In the genomic region with DNA sequence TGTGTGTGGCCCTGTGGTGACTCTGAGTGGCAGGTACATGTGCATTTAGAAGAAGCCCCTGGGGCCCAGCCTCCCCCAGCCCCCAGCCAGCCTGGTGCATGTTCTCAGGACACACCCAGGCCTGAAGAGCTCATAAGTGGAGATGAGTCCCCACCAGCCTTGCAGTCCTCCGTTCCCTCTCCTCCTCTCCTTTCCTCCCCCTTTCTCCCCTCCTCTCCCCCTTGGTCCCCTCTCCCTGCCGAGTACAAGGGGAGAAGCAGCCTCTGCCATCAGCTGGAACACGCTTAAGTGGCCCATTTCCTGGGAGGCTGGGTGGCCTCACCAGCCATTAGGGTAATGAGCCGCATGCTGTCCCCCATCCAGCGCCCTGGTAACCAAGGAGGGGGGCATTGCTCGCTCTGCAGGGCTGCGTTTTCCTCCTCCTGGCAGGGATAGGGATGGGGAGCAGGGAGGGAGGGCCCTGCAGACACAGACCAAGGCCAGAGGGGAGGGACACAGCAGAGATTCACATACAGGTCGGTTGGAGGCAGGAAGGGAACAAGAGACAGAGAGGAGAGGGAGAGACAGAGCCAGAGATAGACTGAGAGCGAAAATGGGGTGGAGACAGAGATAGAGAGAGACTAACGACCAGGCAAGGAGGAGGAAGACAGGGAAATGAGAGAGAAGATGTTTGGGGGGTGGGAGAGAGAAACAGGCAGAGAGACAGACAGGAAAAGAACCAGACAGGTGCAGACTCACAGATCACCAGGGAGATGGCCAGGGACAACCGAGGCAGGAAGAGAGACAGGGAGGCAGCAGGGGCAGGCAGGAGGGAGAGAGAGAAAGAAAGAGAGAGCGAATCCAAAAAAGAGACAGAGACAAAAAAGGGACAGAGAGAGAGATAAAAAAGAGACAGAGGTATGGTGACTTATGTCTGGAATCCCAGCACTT, we compare ENCODE assay signal across 13 cellular contexts. TPM values are rescaled to one million over a fixed set of nuclear protein-coding genes. Genes with fewer than 3 reads are reported as not detected.
DNase-seq lines count a peak whose midpoint lies in the region; ATAC-seq and TF ChIP-seq lines count a peak whose summit lies in the region.
"Had no signal": no experiment of that assay in that cellular context is flagged by ENCODE, and none has a peak within 500 bp of the region (broad histone marks: within the 10 kb centered on the region; RNA-seq: fewer than 3 reads in every experiment).

No MANE protein-coding gene starts in this region.

- H3K4me2 ChIP-seq in H9 (ENCODE audit: insufficient read depth, insufficient read length, low read length) = peak overlapping the region; percentile 40
- H3K4me2 ChIP-seq in neuronal stem cell (ENCODE audit: insufficient read depth, low read length, poor library complexity, severe bottlenecking) = peak overlapping the region; percentile 14
- H3K4me2 ChIP-seq: PC-9, smooth muscle cell had no signal

- H3K14ac ChIP-seq in H9 (ENCODE audit: insufficient read depth, low read length) (peak overlapping the region; percentile 2; the same call in 1 of the 2 replicates), neuronal stem cell (ENCODE audit: low read length) (peak overlapping the region; percentile 63)

- no peaks in the 10 kb centered on the region for H3K36me3 ChIP-seq in neuronal stem cell (replicated peaks in 1 of 2; ENCODE audit: control insufficient read depth in 2 of 2, insufficient read depth in 2 of 2, low read length in 2 of 2)

- no peak overlapping the region for H2BK15ac ChIP-seq in H9 (ENCODE audit: low read depth, low read length)
- peak overlapping the region; percentile 82 for H2BK15ac ChIP-seq in neuronal stem cell (ENCODE audit: low read length)

- peak overlapping the region; percentile 4 to 71; a peak in 4 of 5 replicates for H3K4me3 Mint-ChIP-seq in H9
- H3K4me3 Mint-ChIP-seq in brain = peak overlapping the region; percentile 0 to 30 (median 16)

- H3K23me2 ChIP-seq in H9 (ENCODE audit: insufficient read length, low read depth, low read length, poor library complexity, severe bottlenecking) = no peaks in the 10 kb centered on the region

- H3K4me1 ChIP-seq in H9 (ENCODE audit: insufficient read depth, low read length) (no peaks in the 10 kb centered on the region), neuronal stem cell (ENCODE audit: control insufficient read depth in 2 of 2, insufficient read depth in 1 of 2, low read depth in 1 of 2, low read length in 2 of 2) (peaks cover 23 to 24% of the 10 kb centered on the region in 2 donors)

- no peak overlapping the region for H3K56ac ChIP-seq in H9 (ENCODE audit: insufficient read length, low read depth, low read length)

- no peak overlapping the region for H3K9ac ChIP-seq in H9 (ENCODE audit: extremely low read depth, insufficient read length, low read length)
- peak overlapping the region; percentile 82 for H3K9ac ChIP-seq in neuronal stem cell (ENCODE audit: low read depth, low read length, poor library complexity)

- H3K27ac Mint-ChIP-seq in H9 (peak overlapping the region in 1 of 3 experiments; percentile 25; a peak in 2 of 7 replicates), brain (peak overlapping the region; percentile 75 to 93 (median 86))

- H2BK5ac ChIP-seq in H9 (ENCODE audit: insufficient read length, low read length) (no peak overlapping the region), neuronal stem cell (ENCODE audit: low read length) (peak overlapping the region; percentile 96)

- H3K27ac ChIP-seq in H9 (ENCODE audit: insufficient read length, low read depth, low read length) (no peak overlapping the region), neuronal stem cell (replicated peaks; ENCODE audit: low read length) (peak overlapping the region; percentile 20)
- H3K27ac ChIP-seq: PC-9 had no signal

- no peak overlapping the region for H4K5ac ChIP-seq in H9 (ENCODE audit: insufficient read length, low read depth, low read length)

- H4K8ac ChIP-seq in H9 (replicated peaks; ENCODE audit: insufficient read length, low read depth, low read length) (no peak overlapping the region), neuronal stem cell (ENCODE audit: low read depth, low read length) (peak overlapping the region; percentile 97)

- no peaks in the 10 kb centered on the region for H3K9me3 ChIP-seq in H9 (ENCODE audit: control insufficient read depth, low read depth, low read length)
- no peaks in the 10 kb centered on the region for H3K9me3 ChIP-seq in neuronal stem cell (replicated peaks in 1 of 2; ENCODE audit: control insufficient read depth in 2 of 2, insufficient read depth in 1 of 2, low read depth in 1 of 2, low read length in 2 of 2)

- ATAC-seq in HG02642 (IDR thresholded peaks at IDR 0.05; ENCODE audit: poor library complexity, unreplicated experiment) = no peak
- ATAC-seq in GM21360 (IDR thresholded peaks at IDR 0.05; ENCODE audit: unreplicated experiment) = no peak
- ATAC-seq: HCT116; naive thymus-derived CD4-positive, alpha-beta T cell had no signal

- H2AFZ ChIP-seq in H9 (ENCODE audit: low read length) = no peak overlapping the region
- peak overlapping the region; percentile 88 for H2AFZ ChIP-seq in neuronal stem cell (ENCODE audit: low read length)
- H2AFZ ChIP-seq: PC-9 had no signal

- no peak overlapping the region for H3K23ac ChIP-seq in H9 (ENCODE audit: insufficient read length, low read depth, low read length)
- H3K23ac ChIP-seq in neuronal stem cell (ENCODE audit: low read depth, low read length, poor library complexity) = peak overlapping the region; percentile 90

- no peaks in the 10 kb centered on the region for H3K79me2 ChIP-seq in H9 (ENCODE audit: insufficient read depth, low read length)

- TF ChIP-seq CTCF in H9 (conservative IDR thresholded peaks at IDR 0.05) = no peak
- TF ChIP-seq CTCF in brain (conservative IDR thresholded peaks at IDR 0.05) = no peak

- H3K4me3 ChIP-seq in neuronal stem cell (ENCODE audit: low read length in 2 of 2) = peak overlapping the region in 1 of 2 donors; percentile 3
- H3K4me3 ChIP-seq: PC-9, smooth muscle cell had no signal

- H4K91ac ChIP-seq in H9 (ENCODE audit: insufficient read length, low read depth, low read length) = no peak overlapping the region
- H4K91ac ChIP-seq in neuronal stem cell (ENCODE audit: low read depth, low read length, poor library complexity) = peak overlapping the region; percentile 12

- H3K79me1 ChIP-seq in H9 (ENCODE audit: insufficient read depth, low read depth, low read length, poor library complexity, severe bottlenecking) = no peaks in the 10 kb centered on the region
- no peaks in the 10 kb centered on the region for H3K79me1 ChIP-seq in neuronal stem cell (ENCODE audit: low read depth, low read length)

- H2BK20ac ChIP-seq in H9 (ENCODE audit: low read depth, low read length, poor library complexity, severe bottlenecking) = no peak overlapping the region

- H3K4ac ChIP-seq in H9 (ENCODE audit: low read depth, low read length) (no peak overlapping the region), neuronal stem cell (ENCODE audit: low read length) (no peak overlapping the region)

- H3K27me3 ChIP-seq in H9 (ENCODE audit: insufficient read depth, low read length) = no peaks in the 10 kb centered on the region
- peaks cover 0 to 5% (median 0%) of the 10 kb centered on the region in 3 experiments for H3K27me3 ChIP-seq in neuronal stem cell (ENCODE audit: control insufficient read depth in 3 of 3, insufficient read depth in 3 of 3, low read depth in 1 of 3, low read length in 3 of 3)

- H3K9me3 Mint-ChIP-seq in H9 (no peaks in the 10 kb centered on the region; a peak in 1 of 5 replicates), brain (peaks cover 0 to 5% (median 0%) of the 10 kb centered on the region in 5 experiments)
- H3K9me3 Mint-ChIP-seq: naive thymus-derived CD4-positive, alpha-beta T cell had no signal

- peak; percentile 79 for DNase-seq in H9
- DNase-seq in NCI-H2107 treated with DMSO at 0.1 percent for 48 hours (lab: John Stamatoyannopoulos, UW; ENCODE audit: unreplicated experiment) = peak; percentile 66
- DNase-seq in neuronal stem cell (ENCODE audit: low spot score) = no peak
- DNase-seq in SIG-M5 treated with dmso at 0.1 percent for 504 hours (lab: John Stamatoyannopoulos, UW; ENCODE audit: unreplicated experiment) = no peak
- DNase-seq in MV-4-11 (lab: John Stamatoyannopoulos, UW) = no peak
- DNase-seq: activated T-cell treated with anti-CD3 and anti-CD28 coated beads, Interleukin-2, amount 50 U/mL, for 1 hour; naive thymus-derived CD4-positive, alpha-beta T cell; PC-9 had no signal

- H3K4me1 Mint-ChIP-seq in H9 = peaks cover 8 to 19% of the 10 kb centered on the region in 2 experiments
- peaks cover 64% of the 10 kb centered on the region for H3K4me1 Mint-ChIP-seq in brain

- peaks cover 13% of the 10 kb centered on the region for H3K27me3 Mint-ChIP-seq in H9 (ENCODE audit: low read depth)
- H3K27me3 Mint-ChIP-seq in brain = peaks cover 9% of the 10 kb centered on the region

- WGBS in H9 (ENCODE audit: extremely low coverage, insufficient read length, low lambda C conversion rate) = no CpG with 5 or more reads among the region's 12 CpGs
- no CpG with 5 or more reads among the region's 12 CpGs for WGBS in neuronal stem cell (ENCODE audit: extremely low coverage in 2 of 2, insufficient read length in 2 of 2, insufficient replicate concordance in 1 of 2), 2 donors

- H3K18ac ChIP-seq in H9 (ENCODE audit: insufficient read length, low read depth, low read length) = no peak overlapping the region
- peak overlapping the region; percentile 97 for H3K18ac ChIP-seq in neuronal stem cell (ENCODE audit: low read length)

- no peaks in the 10 kb centered on the region for H4K20me1 ChIP-seq in H9 (ENCODE audit: control insufficient read depth, insufficient read depth, insufficient read length)

- no peak overlapping the region for H3T11ph ChIP-seq in H9 (ENCODE audit: low read length)

- H2BK120ac ChIP-seq in H9 (ENCODE audit: low read depth, low read length, poor library complexity, severe bottlenecking) (no peak overlapping the region), neuronal stem cell (ENCODE audit: low read depth, low read length) (no peak overlapping the region)

- no peaks in the 10 kb centered on the region for H3K36me3 Mint-ChIP-seq in H9 (ENCODE audit: insufficient read depth in 1 of 3, low read depth in 3 of 3)
- no peaks in the 10 kb centered on the region for H3K36me3 Mint-ChIP-seq in brain
- H3K36me3 Mint-ChIP-seq: naive thymus-derived CD4-positive, alpha-beta T cell had no signal

- H2BK12ac ChIP-seq in H9 (ENCODE audit: insufficient read length, low read depth, low read length) (no peak overlapping the region), neuronal stem cell (ENCODE audit: low read length) (peak overlapping the region; percentile 100)

- no peak overlapping the region for H2AK5ac ChIP-seq in H9 (ENCODE audit: insufficient read length, low read length)
- H2AK5ac ChIP-seq in neuronal stem cell (ENCODE audit: low read depth, low read length) = peak overlapping the region; percentile 82

RNA-seq across cellular contexts. Expression of a gene that starts 19.3 kb away (rescaled TPM):
- total RNA-seq in H9 (2021) = 43.3 and 46.4 TPM in 2 replicates
- polyA plus RNA-seq in brain (ENCODE audit: insufficient read depth, low read depth, low replicate concordance) = 28.8 TPM
- polyA plus RNA-seq in neuronal stem cell (2013, experiment 1 of 2) = 12.1 TPM
- 12.4 TPM for polyA plus RNA-seq in neuronal stem cell (2013, experiment 2 of 2)

RNA-seq across cellular contexts. Expression of a gene that starts 48.6 kb away (rescaled TPM):
- total RNA-seq in H9 (2021) = 20.0 and 21.0 TPM in 2 replicates
- 12.8 TPM for polyA plus RNA-seq in brain (ENCODE audit: insufficient read depth, low read depth, low replicate concordance)
- polyA plus RNA-seq in neuronal stem cell (2013, experiment 1 of 2) = 5.5 TPM
- 5.6 TPM for polyA plus RNA-seq in neuronal stem cell (2013, experiment 2 of 2)

Comparison
In these comparisons a context has a peak if more than half of its experiments do, and no peak if none do; other contexts are left out.
1. DNase-seq: peak in H9 (single experiment) and NCI-H2107 treated with DMSO at 0.1 percent for 48 hours (single experiment); none in neuronal stem cell (single experiment), SIG-M5 treated with dmso at 0.1 percent for 504 hours (single experiment) and MV-4-11 (single experiment).